Comparison of ENCODE assay signal across 18 cellular contexts in genomic region chr1:111825217-111825616, GRCh38.
"Had no signal": no experiment of that assay in that cellular context is flagged by ENCODE, and none has a peak within 500 bp of the region (broad histone marks: within the 10 kb centered on the region; RNA-seq: fewer than 3 reads in every experiment).

No MANE protein-coding gene starts in this region.

- ATAC-seq: naive thymus-derived CD4-positive, alpha-beta T cell; right lobe of liver; stimulated activated naive CD8-positive, alpha-beta T cell treated with anti-CD3 and anti-CD28 coated beads, Interleukin-15, amount 100 ng/mL, for 72 hours had no signal

- H3K4me3 ChIP-seq: dorsolateral prefrontal cortex, neural progenitor cell, right lobe of liver, smooth muscle cell, suprapubic skin, transverse colon, vagina had no signal

- H3K9me3 ChIP-seq: right lobe of liver, transverse colon, vagina had no signal

- H3K36me3 ChIP-seq: neural progenitor cell, right lobe of liver, suprapubic skin, transverse colon, vagina had no signal

- H3K27ac ChIP-seq: dorsolateral prefrontal cortex, neural progenitor cell, parathyroid adenoma, right lobe of liver, suprapubic skin, transverse colon, vagina had no signal

- H3K4me1 ChIP-seq: parathyroid adenoma, right lobe of liver, suprapubic skin, transverse colon, vagina had no signal

- H3K27me3 ChIP-seq: dorsolateral prefrontal cortex, neural progenitor cell, right lobe of liver, suprapubic skin, transverse colon, vagina had no signal

- DNase-seq: dorsolateral prefrontal cortex; effector CD4-positive, alpha-beta T cell; mesenchymal stem cell; midbrain; naive thymus-derived CD4-positive, alpha-beta T cell; right lobe of liver; stimulated activated CD4-positive, alpha-beta T cell treated with anti-CD3 and anti-CD28 coated beads, Interleukin-12 subunit alpha, Interleukin-12 subunit beta, amount 100 ng/mL, for 4 hours; stimulated activated CD4-positive, alpha-beta T cell treated with anti-CD3 and anti-CD28 coated beads, Interleukin-1b, Interleukin-23, amount 100 ng/mL, for 48 hours; stimulated activated CD4-positive, alpha-beta T cell treated with anti-CD3 and anti-CD28 coated beads, Interleukin-4, amount 100 ng/mL, for 1 hour; stimulated activated CD8-positive, alpha-beta memory T cell treated with anti-CD3 and anti-CD28 coated beads, Interleukin-4, amount 100 ng/mL, for 48 hours; stimulated activated naive CD4-positive, alpha-beta T cell; stimulated activated naive CD8-positive, alpha-beta T cell treated with anti-CD3 and anti-CD28 coated beads, Interleukin-15, amount 100 ng/mL, for 72 hours; transverse colon had no signal
